Comparison of ENCODE assay signal across 12 cellular contexts in the genomic region with DNA sequence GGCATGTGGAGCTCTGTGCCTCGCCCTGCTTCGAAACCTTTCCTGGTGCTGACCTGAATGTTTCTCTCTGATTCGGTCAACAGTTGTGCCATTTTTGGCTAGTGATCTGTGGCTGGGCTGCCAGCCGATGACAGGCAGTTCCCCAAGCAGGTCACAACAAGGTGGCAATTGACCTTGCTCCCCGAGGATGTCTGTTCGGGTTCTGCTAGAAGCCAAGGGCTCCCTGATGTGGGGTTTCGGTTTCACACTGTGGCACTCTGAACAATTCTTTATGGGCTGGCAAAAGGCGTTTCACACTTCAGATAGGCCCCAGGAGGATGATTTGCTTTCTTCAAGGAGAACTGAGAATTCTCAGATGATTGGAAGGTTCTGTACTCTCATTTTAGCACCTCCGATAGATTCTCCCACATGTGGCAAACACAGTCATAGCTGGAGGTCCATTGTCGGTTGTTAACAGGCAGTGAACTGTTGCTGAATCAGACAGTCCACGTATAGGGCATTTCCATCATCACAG.
DNase-seq lines count a peak whose midpoint lies in the region; ATAC-seq and TF ChIP-seq lines count a peak whose summit lies in the region.
"Had no signal": no experiment of that assay in that cellular context is flagged by ENCODE, and none has a peak within 500 bp of the region (broad histone marks: within the 10 kb centered on the region; RNA-seq: fewer than 3 reads in every experiment).

No MANE protein-coding gene starts in this region.

- no peaks in the 10 kb centered on the region for H3K9me3 ChIP-seq in MM.1S (replicated peaks; ENCODE audit: insufficient read depth, low read length)

- H3K27me3 ChIP-seq in GM06990 (replicated peaks; ENCODE audit: control insufficient read depth, insufficient read depth, low read length), result no peaks in the 10 kb centered on the region
- H3K27me3 ChIP-seq in MM.1S (replicated peaks; ENCODE audit: insufficient read depth, low read length), result no peaks in the 10 kb centered on the region

- peak overlapping the region; percentile 77 for H3K27ac ChIP-seq in MM.1S (ENCODE audit: low read length)
- H3K27ac ChIP-seq: coronary artery had no signal

- peaks cover 23% of the 10 kb centered on the region for H3K4me1 ChIP-seq in MM.1S (ENCODE audit: low read length)

- peak; percentile 46 for DNase-seq in GM06990 (ENCODE audit: extremely low read depth, insufficient read length)
- DNase-seq in MM.1S, result peak; percentile 91
- DNase-seq in NCI-H524 (lab: John Stamatoyannopoulos, UW), result no peak
- DNase-seq in NCI-H1694 (lab: John Stamatoyannopoulos, UW), result no peak
- no peak for DNase-seq in C1 segment of cervical spinal cord (lab: John Stamatoyannopoulos, UW)
- no peak for DNase-seq in activated CD4-positive, alpha-beta T cell treated with anti-CD3 and anti-CD28 coated beads for 48 hours
- DNase-seq: activated CD4-positive, alpha-beta T cell treated with anti-CD3 and anti-CD28 coated beads, Interleukin-2, amount 10 ng/mL, durations not matched to agents 24 days and 14 days; activated naive CD4-positive, alpha-beta T cell treated with anti-CD3 and anti-CD28 coated beads, Interleukin-2, amount 10 ng/mL, durations not matched to agents 7 days and 5 days; SHP77 had no signal

- no peaks in the 10 kb centered on the region for H4K20me1 ChIP-seq in MM.1S (ENCODE audit: insufficient read depth, low read length)

- H3K9ac ChIP-seq in MM.1S (ENCODE audit: low read length), result peak overlapping the region; percentile 34; the same call in 1 of the 2 replicates

- H3K4me2 ChIP-seq in MM.1S (ENCODE audit: low read depth, low read length), result peak overlapping the region; percentile 70

- ATAC-seq in GM19043 (IDR thresholded peaks at IDR 0.05; ENCODE audit: low read depth, unreplicated experiment) (peak; percentile 61), HG02852 (IDR thresholded peaks at IDR 0.05; ENCODE audit: unreplicated experiment) (peak; percentile 82)

- H3K4me3 ChIP-seq in GM06990 (replicated peaks; ENCODE audit: low read depth, low read length), result no peak overlapping the region
- H3K4me3 ChIP-seq in MM.1S (ENCODE audit: low read length), result peak overlapping the region; percentile 51
- H3K4me3 ChIP-seq: coronary artery had no signal

- no peaks in the 10 kb centered on the region for H3K79me2 ChIP-seq in MM.1S (ENCODE audit: low read length)

- H3K9me2 ChIP-seq in MM.1S (replicated peaks; ENCODE audit: insufficient read depth, low read length), result no peaks in the 10 kb centered on the region

- H2AFZ ChIP-seq in MM.1S (ENCODE audit: low read length), result peak overlapping the region; percentile 61

- peaks cover 15% of the 10 kb centered on the region for H3F3A ChIP-seq in MM.1S (ENCODE audit: insufficient read depth, low read length)

- H3K36me3 ChIP-seq in GM06990 (ENCODE audit: control insufficient read depth, insufficient read depth, low read length) (no peaks in the 10 kb centered on the region), MM.1S (replicated peaks; ENCODE audit: insufficient read depth, low read length) (no peaks in the 10 kb centered on the region)

- TF ChIP-seq CTCF in GM06990 (IDR thresholded peaks at IDR 0.05; ENCODE audit: insufficient read depth, low read length, poor library complexity, severe bottlenecking) (no peak), MM.1S (IDR thresholded peaks at IDR 0.05; ENCODE audit: low read length) (no peak)

Comparison
In these comparisons a context has a peak if more than half of its experiments do, and no peak if none do; other contexts are left out.
1. DNase-seq: peak in GM06990 (single experiment) and MM.1S (single experiment); none in NCI-H524 (0 of 2), NCI-H1694 (single experiment), C1 segment of cervical spinal cord (0 of 14) and activated CD4-positive, alpha-beta T cell treated with anti-CD3 and anti-CD28 coated beads for 48 hours (single experiment).